8 cellular contexts compared by ENCODE assay signal in the genomic region with DNA sequence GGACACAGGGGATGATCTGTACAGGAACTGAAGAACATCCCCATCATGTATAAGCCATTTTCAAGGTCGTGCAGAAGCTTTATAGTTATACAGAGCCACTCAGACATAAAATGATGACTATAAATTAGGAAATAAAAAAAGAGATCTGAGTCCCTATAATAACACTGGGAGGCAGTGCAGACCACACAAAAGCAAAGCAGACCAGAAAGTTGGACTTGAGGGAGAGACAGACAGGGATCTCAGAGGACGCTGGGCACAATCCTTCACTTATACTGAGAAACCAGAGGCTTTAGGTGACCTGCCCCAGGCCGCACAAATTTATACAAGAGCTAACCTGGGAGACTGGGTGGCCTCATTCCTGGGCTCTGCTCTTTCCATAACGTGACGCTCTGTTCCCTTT.
A peak's percentile ranks its signal among the peaks of the same experiment; 100 is the strongest.
DNase-seq lines count a peak whose midpoint lies in the region; ATAC-seq, FAIRE-seq and TF ChIP-seq lines count a peak whose summit lies in the region.

No MANE protein-coding gene starts in this region.

- no peaks in the 10 kb centered on the region for H3K27me3 ChIP-seq in pancreas

- H3K4me3 ChIP-seq in epithelial cell of esophagus (ENCODE audit: low read length), result no peak overlapping the region
- H3K4me3 ChIP-seq in pancreas, result no peak overlapping the region

- H3K4me3 Mint-ChIP-seq in activated T-cell treated with anti-CD3 and anti-CD28 coated beads, Interleukin-2, amount 50 U/mL, for 24 hours, result no peak overlapping the region

- H3K27me3 Mint-ChIP-seq in activated T-cell treated with anti-CD3 and anti-CD28 coated beads, Interleukin-2, amount 50 U/mL, for 24 hours, result no peaks in the 10 kb centered on the region

- H3K27ac Mint-ChIP-seq in activated T-cell treated with anti-CD3 and anti-CD28 coated beads, Interleukin-2, amount 50 U/mL, for 24 hours, result peak overlapping the region; percentile 83

- intact Hi-C loops in pancreas (cut with DNase I), result loop anchor here in 1 of 3 donors (10.0 kb wide), 1 partner anchor 505 kb away; no protein-coding TSS in a partner anchor

- peak; percentile 44 for TF ChIP-seq CTCF in epithelial cell of esophagus (IDR thresholded peaks at IDR 0.05; ENCODE audit: insufficient read depth, low read depth, low read length, missing control alignments)
- TF ChIP-seq CTCF in pancreas (IDR thresholded peaks at IDR 0.05), result peak in 1 of 4 donors; percentile 17

- H3K36me3 Mint-ChIP-seq in activated T-cell treated with anti-CD3 and anti-CD28 coated beads, Interleukin-2, amount 50 U/mL, for 24 hours (ENCODE audit: low read depth), result peaks cover 86% of the 10 kb centered on the region

- peaks cover 90% of the 10 kb centered on the region for H3K4me1 Mint-ChIP-seq in activated T-cell treated with anti-CD3 and anti-CD28 coated beads, Interleukin-2, amount 50 U/mL, for 24 hours (ENCODE audit: low read depth)

- no peaks in the 10 kb centered on the region for H3K9me3 Mint-ChIP-seq in activated T-cell treated with anti-CD3 and anti-CD28 coated beads, Interleukin-2, amount 50 U/mL, for 24 hours

- no peak overlapping the region for H3K27ac ChIP-seq in pancreas

- H3K36me3 ChIP-seq in pancreas, result no peaks in the 10 kb centered on the region

- peak; percentile 35 to 81 (median 70) for ATAC-seq in pancreas

- DNase-seq in activated T-cell treated with anti-CD3 and anti-CD28 coated beads, Interleukin-2, amount 50 U/mL, for 24 hours, result no peak
- DNase-seq in activated T-cell treated with anti-CD3 and anti-CD28 coated beads, Interleukin-2, amount 50 U/mL, for 1 hour, result no peak
- DNase-seq in OCI-M1 (lab: John Stamatoyannopoulos, UW), result peak; percentile 36
- peak; percentile 55 for DNase-seq in epithelial cell of esophagus (ENCODE audit: low read depth)
- peak in 1 of 6 donors; percentile 26 for DNase-seq in pancreas
- no peak for DNase-seq in MV-4-11 (lab: John Stamatoyannopoulos, UW)
- DNase-seq in stimulated activated CD4-positive, alpha-beta T cell treated with anti-CD3 and anti-CD28 coated beads, Interleukin-12 subunit alpha, Interleukin-12 subunit beta, amount 100 ng/mL, for 4 hours, result no peak
- no peak for DNase-seq in activated T-cell treated with anti-CD3 and anti-CD28 coated beads for 4 hours

- FAIRE-seq in pancreas (lab: Jason Lieb, UNC), result no peak

- no peaks in the 10 kb centered on the region for H3K9me3 ChIP-seq in pancreas

- 25 to 34% methylated on average over 5 of the region's 5 CpGs for WGBS in pancreas, 2 donors

- H3K4me1 ChIP-seq in pancreas, result no peaks in the 10 kb centered on the region

Comparison
In these comparisons a context has a peak if more than half of its experiments do, and no peak if none do; other contexts are left out.
1. DNase-seq: peak in OCI-M1 (single experiment) and epithelial cell of esophagus (single experiment); none in activated T-cell treated with anti-CD3 and anti-CD28 coated beads, Interleukin-2, amount 50 U/mL, for 24 hours (single experiment), activated T-cell treated with anti-CD3 and anti-CD28 coated beads, Interleukin-2, amount 50 U/mL, for 1 hour (single experiment), MV-4-11 (single experiment), stimulated activated CD4-positive, alpha-beta T cell treated with anti-CD3 and anti-CD28 coated beads, Interleukin-12 subunit alpha, Interleukin-12 subunit beta, amount 100 ng/mL, for 4 hours (single experiment) and activated T-cell treated with anti-CD3 and anti-CD28 coated beads for 4 hours (single experiment).